Comparison of ENCODE assay signal across 1 cellular context in the genomic region with DNA sequence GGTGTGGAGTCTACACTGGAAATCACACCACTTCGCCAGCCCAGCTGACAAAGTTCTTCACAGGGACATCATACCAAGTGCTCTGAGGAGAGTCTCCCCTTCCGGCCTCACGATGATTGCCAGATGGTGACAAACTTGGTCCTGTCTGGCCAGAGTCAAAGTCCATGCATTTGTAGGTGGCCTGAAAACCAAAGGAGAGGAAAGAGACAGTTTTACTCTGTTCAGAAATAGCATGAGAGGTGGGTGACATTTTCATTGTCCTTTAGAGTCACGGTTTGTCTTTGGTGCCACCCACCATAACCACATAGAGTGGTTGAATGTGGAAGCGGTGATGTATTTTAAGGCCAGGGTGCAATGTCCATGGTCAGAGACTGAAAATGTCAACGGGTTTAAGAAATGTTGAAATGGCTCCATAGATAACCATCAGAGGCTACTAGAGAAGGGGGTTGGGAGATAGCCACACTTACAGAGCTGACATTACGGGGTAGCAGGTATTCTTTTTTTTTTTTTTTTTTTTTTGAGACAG.
TF ChIP-seq lines count a peak whose summit lies in the region.

No MANE protein-coding gene starts in this region.

TF ChIP-seq in HepG2, 621 proteins besides CTCF, POLR2A, EP300 and RAD21 (continued from another document and continues in another):
- TF ChIP-seq POLR2G (IDR thresholded peaks at IDR 0.05; ENCODE audit: low read depth, low read length) (peak; percentile 56; the same call in 1 of the 2 replicates), ESRRA (CRISPR knock-in tag; IDR thresholded peaks at IDR 0.05; ENCODE audit: low read depth) (no peak), TBX3 (IDR thresholded peaks at IDR 0.05; ENCODE audit: borderline replicate concordance) (no peak), NR3C1 (CRISPR knock-in tag; IDR thresholded peaks at IDR 0.05) (no peak), ZNF644 (CRISPR knock-in tag; IDR thresholded peaks at IDR 0.05; ENCODE audit: low read depth) (peak; percentile 95), NFKB2 (CRISPR knock-in tag; IDR thresholded peaks at IDR 0.05; ENCODE audit: borderline replicate concordance) (no peak), ETV5 (CRISPR knock-in tag; IDR thresholded peaks at IDR 0.05; ENCODE audit: borderline replicate concordance) (peak; percentile 81), POGZ (CRISPR knock-in tag; IDR thresholded peaks at IDR 0.05) (peak; percentile 65), ZNF816 (CRISPR knock-in tag; IDR thresholded peaks at IDR 0.05; ENCODE audit: borderline replicate concordance) (no peak), FOXP1 (IDR thresholded peaks at IDR 0.05) (no peak), FOXP1 (CRISPR knock-in tag; IDR thresholded peaks at IDR 0.05) (0 out of 2 replicates have a peak, but pooled peaks have one; percentile 8), TOE1 (CRISPR knock-in tag; IDR thresholded peaks at IDR 0.05) (no peak), FOXO1 (CRISPR knock-in tag; IDR thresholded peaks at IDR 0.05) (peak; percentile 23; the same call in 1 of the 2 replicates)
- TF ChIP-seq, protein P1, sequence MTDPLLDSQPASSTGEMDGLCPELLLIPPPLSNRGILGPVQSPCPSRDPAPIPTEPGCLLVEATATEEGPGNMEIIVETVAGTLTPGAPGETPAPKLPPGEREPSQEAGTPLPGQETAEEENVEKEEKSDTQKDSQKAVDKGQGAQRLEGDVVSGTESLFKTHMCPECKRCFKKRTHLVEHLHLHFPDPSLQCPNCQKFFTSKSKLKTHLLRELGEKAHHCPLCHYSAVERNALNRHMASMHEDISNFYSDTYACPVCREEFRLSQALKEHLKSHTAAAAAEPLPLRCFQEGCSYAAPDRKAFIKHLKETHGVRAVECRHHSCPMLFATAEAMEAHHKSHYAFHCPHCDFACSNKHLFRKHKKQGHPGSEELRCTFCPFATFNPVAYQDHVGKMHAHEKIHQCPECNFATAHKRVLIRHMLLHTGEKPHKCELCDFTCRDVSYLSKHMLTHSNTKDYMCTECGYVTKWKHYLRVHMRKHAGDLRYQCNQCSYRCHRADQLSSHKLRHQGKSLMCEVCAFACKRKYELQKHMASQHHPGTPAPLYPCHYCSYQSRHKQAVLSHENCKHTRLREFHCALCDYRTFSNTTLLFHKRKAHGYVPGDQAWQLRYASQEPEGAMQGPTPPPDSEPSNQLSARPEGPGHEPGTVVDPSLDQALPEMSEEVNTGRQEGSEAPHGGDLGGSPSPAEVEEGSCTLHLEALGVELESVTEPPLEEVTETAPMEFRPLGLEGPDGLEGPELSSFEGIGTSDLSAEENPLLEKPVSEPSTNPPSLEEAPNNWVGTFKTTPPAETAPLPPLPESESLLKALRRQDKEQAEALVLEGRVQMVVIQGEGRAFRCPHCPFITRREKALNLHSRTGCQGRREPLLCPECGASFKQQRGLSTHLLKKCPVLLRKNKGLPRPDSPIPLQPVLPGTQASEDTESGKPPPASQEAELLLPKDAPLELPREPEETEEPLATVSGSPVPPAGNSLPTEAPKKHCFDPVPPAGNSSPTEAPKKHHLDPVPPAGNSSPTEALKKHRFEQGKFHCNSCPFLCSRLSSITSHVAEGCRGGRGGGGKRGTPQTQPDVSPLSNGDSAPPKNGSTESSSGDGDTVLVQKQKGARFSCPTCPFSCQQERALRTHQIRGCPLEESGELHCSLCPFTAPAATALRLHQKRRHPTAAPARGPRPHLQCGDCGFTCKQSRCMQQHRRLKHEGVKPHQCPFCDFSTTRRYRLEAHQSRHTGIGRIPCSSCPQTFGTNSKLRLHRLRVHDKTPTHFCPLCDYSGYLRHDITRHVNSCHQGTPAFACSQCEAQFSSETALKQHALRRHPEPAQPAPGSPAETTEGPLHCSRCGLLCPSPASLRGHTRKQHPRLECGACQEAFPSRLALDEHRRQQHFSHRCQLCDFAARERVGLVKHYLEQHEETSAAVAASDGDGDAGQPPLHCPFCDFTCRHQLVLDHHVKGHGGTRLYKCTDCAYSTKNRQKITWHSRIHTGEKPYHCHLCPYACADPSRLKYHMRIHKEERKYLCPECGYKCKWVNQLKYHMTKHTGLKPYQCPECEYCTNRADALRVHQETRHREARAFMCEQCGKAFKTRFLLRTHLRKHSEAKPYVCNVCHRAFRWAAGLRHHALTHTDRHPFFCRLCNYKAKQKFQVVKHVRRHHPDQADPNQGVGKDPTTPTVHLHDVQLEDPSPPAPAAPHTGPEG (CRISPR knock-in tag; IDR thresholded peaks at IDR 0.05) = no peak
- TF ChIP-seq, protein P2, sequence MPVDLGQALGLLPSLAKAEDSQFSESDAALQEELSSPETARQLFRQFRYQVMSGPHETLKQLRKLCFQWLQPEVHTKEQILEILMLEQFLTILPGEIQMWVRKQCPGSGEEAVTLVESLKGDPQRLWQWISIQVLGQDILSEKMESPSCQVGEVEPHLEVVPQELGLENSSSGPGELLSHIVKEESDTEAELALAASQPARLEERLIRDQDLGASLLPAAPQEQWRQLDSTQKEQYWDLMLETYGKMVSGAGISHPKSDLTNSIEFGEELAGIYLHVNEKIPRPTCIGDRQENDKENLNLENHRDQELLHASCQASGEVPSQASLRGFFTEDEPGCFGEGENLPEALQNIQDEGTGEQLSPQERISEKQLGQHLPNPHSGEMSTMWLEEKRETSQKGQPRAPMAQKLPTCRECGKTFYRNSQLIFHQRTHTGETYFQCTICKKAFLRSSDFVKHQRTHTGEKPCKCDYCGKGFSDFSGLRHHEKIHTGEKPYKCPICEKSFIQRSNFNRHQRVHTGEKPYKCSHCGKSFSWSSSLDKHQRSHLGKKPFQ (CRISPR knock-in tag; IDR thresholded peaks at IDR 0.05; ENCODE audit: insufficient replicate concordance) = peak; percentile 89
- TF ChIP-seq, protein P3, sequence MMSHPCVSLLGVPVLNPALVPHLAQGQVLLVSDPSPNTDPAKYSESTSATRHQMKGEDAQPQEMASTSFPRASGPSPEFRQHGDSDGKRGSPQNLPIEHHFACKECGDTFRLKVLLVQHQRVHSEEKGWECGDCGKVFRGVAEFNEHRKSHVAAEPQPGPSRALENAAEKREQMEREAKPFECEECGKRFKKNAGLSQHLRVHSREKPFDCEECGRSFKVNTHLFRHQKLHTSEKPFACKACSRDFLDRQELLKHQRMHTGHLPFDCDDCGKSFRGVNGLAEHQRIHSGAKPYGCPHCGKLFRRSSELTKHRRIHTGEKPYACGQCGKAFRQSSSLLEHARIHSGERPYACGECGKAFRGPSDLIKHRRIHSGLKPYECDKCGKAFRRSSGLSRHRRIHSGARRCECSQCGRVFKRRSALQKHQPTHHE (CRISPR knock-in tag; IDR thresholded peaks at IDR 0.05; ENCODE audit: borderline replicate concordance) = no peak
- TF ChIP-seq, protein P4, sequence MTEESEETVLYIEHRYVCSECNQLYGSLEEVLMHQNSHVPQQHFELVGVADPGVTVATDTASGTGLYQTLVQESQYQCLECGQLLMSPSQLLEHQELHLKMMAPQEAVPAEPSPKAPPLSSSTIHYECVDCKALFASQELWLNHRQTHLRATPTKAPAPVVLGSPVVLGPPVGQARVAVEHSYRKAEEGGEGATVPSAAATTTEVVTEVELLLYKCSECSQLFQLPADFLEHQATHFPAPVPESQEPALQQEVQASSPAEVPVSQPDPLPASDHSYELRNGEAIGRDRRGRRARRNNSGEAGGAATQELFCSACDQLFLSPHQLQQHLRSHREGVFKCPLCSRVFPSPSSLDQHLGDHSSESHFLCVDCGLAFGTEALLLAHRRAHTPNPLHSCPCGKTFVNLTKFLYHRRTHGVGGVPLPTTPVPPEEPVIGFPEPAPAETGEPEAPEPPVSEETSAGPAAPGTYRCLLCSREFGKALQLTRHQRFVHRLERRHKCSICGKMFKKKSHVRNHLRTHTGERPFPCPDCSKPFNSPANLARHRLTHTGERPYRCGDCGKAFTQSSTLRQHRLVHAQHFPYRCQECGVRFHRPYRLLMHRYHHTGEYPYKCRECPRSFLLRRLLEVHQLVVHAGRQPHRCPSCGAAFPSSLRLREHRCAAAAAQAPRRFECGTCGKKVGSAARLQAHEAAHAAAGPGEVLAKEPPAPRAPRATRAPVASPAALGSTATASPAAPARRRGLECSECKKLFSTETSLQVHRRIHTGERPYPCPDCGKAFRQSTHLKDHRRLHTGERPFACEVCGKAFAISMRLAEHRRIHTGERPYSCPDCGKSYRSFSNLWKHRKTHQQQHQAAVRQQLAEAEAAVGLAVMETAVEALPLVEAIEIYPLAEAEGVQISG (CRISPR knock-in tag; IDR thresholded peaks at IDR 0.05) = peak; percentile 32; the same call in 1 of the 2 replicates
- TF ChIP-seq, protein P5, sequence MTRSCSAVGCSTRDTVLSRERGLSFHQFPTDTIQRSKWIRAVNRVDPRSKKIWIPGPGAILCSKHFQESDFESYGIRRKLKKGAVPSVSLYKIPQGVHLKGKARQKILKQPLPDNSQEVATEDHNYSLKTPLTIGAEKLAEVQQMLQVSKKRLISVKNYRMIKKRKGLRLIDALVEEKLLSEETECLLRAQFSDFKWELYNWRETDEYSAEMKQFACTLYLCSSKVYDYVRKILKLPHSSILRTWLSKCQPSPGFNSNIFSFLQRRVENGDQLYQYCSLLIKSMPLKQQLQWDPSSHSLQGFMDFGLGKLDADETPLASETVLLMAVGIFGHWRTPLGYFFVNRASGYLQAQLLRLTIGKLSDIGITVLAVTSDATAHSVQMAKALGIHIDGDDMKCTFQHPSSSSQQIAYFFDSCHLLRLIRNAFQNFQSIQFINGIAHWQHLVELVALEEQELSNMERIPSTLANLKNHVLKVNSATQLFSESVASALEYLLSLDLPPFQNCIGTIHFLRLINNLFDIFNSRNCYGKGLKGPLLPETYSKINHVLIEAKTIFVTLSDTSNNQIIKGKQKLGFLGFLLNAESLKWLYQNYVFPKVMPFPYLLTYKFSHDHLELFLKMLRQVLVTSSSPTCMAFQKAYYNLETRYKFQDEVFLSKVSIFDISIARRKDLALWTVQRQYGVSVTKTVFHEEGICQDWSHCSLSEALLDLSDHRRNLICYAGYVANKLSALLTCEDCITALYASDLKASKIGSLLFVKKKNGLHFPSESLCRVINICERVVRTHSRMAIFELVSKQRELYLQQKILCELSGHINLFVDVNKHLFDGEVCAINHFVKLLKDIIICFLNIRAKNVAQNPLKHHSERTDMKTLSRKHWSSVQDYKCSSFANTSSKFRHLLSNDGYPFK (CRISPR knock-in tag; IDR thresholded peaks at IDR 0.05; ENCODE audit: borderline replicate concordance) = no peak
- TF ChIP-seq, protein P6, sequence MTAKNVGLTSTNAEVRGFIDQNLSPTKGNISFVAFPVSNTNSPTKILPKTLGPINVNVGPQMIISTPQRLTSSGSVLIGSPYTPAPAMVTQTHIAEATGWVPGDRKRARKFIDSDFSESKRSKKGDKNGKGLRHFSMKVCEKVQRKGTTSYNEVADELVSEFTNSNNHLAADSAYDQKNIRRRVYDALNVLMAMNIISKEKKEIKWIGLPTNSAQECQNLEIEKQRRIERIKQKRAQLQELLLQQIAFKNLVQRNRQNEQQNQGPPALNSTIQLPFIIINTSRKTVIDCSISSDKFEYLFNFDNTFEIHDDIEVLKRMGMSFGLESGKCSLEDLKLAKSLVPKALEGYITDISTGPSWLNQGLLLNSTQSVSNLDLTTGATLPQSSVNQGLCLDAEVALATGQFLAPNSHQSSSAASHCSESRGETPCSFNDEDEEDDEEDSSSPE (CRISPR knock-in tag; IDR thresholded peaks at IDR 0.05) = peak; percentile 42; the same call in 1 of the 2 replicates
- TF ChIP-seq, protein P7, sequence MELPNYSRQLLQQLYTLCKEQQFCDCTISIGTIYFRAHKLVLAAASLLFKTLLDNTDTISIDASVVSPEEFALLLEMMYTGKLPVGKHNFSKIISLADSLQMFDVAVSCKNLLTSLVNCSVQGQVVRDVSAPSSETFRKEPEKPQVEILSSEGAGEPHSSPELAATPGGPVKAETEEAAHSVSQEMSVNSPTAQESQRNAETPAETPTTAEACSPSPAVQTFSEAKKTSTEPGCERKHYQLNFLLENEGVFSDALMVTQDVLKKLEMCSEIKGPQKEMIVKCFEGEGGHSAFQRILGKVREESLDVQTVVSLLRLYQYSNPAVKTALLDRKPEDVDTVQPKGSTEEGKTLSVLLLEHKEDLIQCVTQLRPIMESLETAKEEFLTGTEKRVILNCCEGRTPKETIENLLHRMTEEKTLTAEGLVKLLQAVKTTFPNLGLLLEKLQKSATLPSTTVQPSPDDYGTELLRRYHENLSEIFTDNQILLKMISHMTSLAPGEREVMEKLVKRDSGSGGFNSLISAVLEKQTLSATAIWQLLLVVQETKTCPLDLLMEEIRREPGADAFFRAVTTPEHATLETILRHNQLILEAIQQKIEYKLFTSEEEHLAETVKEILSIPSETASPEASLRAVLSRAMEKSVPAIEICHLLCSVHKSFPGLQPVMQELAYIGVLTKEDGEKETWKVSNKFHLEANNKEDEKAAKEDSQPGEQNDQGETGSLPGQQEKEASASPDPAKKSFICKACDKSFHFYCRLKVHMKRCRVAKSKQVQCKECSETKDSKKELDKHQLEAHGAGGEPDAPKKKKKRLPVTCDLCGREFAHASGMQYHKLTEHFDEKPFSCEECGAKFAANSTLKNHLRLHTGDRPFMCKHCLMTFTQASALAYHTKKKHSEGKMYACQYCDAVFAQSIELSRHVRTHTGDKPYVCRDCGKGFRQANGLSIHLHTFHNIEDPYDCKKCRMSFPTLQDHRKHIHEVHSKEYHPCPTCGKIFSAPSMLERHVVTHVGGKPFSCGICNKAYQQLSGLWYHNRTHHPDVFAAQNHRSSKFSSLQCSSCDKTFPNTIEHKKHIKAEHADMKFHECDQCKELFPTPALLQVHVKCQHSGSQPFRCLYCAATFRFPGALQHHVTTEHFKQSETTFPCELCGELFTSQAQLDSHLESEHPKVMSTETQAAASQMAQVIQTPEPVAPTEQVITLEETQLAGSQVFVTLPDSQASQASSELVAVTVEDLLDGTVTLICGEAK (IDR thresholded peaks at IDR 0.05) = no peak
- TF ChIP-seq, protein P7 (CRISPR knock-in tag; IDR thresholded peaks at IDR 0.05) = 0 out of 2 replicates have a peak, but pooled peaks have one; percentile 62
- TF ChIP-seq, protein P8, sequence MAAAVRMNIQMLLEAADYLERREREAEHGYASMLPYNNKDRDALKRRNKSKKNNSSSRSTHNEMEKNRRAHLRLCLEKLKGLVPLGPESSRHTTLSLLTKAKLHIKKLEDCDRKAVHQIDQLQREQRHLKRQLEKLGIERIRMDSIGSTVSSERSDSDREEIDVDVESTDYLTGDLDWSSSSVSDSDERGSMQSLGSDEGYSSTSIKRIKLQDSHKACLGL (CRISPR knock-in tag; IDR thresholded peaks at IDR 0.05) = no peak; the same call in 1 of the 2 replicates
